In the genomic region with DNA sequence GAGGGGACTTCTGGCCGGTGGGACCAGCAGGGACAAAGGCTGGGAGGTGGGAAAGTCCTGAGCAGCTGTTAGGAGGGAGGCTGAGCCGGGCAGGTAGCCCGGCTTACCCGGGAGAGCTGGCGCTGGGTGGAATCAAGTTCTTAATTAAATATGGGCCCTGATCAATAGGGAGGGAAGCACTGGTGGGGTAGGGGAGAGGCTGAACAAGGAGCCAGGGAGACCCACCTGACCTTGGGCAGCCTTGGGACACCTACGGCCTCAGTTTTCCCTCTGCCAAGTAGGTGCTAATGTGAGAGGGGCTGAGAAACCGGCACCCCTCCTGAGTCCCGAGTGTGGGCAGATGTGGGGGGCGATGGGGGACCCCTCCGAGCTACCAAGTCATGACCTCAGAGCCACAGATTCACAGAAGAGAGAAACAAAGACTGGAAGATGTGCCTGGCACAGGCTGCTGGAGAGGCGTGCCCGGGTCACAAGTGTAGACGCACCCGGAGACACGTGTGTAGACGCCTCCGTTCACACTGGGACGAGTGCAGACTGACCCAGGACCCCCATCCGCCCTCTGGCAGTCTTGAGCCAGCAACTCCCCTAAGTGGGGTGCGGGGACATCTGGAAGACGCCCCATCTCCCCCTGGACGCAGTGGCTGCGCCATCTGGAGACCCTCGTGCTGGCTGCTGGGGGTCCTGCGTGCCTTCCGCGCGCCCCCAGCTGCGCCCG, we compare ENCODE assay signal across 23 cellular contexts. TPM values are rescaled to one million over a fixed set of nuclear protein-coding genes. Genes with fewer than 3 reads are reported as not detected.
DNase-seq lines count a peak whose midpoint lies in the region; ATAC-seq, FAIRE-seq and TF ChIP-seq lines count a peak whose summit lies in the region.
"Had no signal": no experiment of that assay in that cellular context is flagged by ENCODE, and none has a peak within 500 bp of the region (broad histone marks: within the 10 kb centered on the region; RNA-seq: fewer than 3 reads in every experiment).

No MANE protein-coding gene starts in this region.

- H3K27ac Mint-ChIP-seq in GM23338 = no peak overlapping the region
- H3K27ac Mint-ChIP-seq in memory B cell = peak overlapping the region; percentile 46
- H3K27ac Mint-ChIP-seq: CD14-positive monocyte; CD8-positive, alpha-beta T cell had no signal

- POLR2A ChIA-PET in K562 (lab: Yijun Ruan, JAX) = interaction anchor here (0.6 to 0.7 kb wide), 2 partner anchors 86 to 88 kb away, joined by 3 read pairs; no protein-coding TSS in a partner anchor

- ATAC-seq in GM23338 (no peak; the same call in 2 of the 3 replicates), K562 (no peak), memory B cell (ENCODE audit: low read depth) (no peak), HG02852 (IDR thresholded peaks at IDR 0.05; ENCODE audit: unreplicated experiment) (no peak), HG03460 (IDR thresholded peaks at IDR 0.05; ENCODE audit: unreplicated experiment) (no peak)
- ATAC-seq in activated T-cell treated with anti-CD3 and anti-CD28 coated beads, Interleukin-2, amount 50 U/mL, for 4 hours = no peak
- ATAC-seq: A549; CD8-positive, alpha-beta T cell; HCT116 had no signal

- TF ChIP-seq EP300 in K562 (IDR thresholded peaks at IDR 0.05; ENCODE audit: low read length) = no peak

- H3K9ac ChIP-seq in K562 (ENCODE audit: insufficient read depth in 1 of 2, low read depth in 2 of 2, low read length in 2 of 2) = no peak overlapping the region; a peak in 1 of 4 replicates

- TF ChIP-seq CTCF in GM13977 (IDR thresholded peaks at IDR 0.05; ENCODE audit: extremely low read depth, insufficient read depth, missing control alignments) = no peak
- no peak for TF ChIP-seq CTCF in GM23338 (conservative IDR thresholded peaks at IDR 0.05; ENCODE audit: low read depth in 2 of 2)
- no peak for TF ChIP-seq CTCF in K562 (IDR thresholded peaks at IDR 0.05 in 2 of 3, conservative IDR thresholded peaks at IDR 0.05 in 1 of 3; ENCODE audit: insufficient read depth in 2 of 3, low read depth in 1 of 3, low read length in 3 of 3)

- H3K4me2 ChIP-seq in GM23338 = peak overlapping the region; percentile 26; the same call in 1 of the 2 replicates
- H3K4me2 ChIP-seq in K562 (ENCODE audit: insufficient read depth, low read length) = no peak overlapping the region
- H3K4me2 ChIP-seq: A549 had no signal

- no peaks in the 10 kb centered on the region for H3K36me3 Mint-ChIP-seq in GM23338 (ENCODE audit: low read depth)
- peaks cover 2% of the 10 kb centered on the region for H3K36me3 Mint-ChIP-seq in memory B cell
- H3K36me3 Mint-ChIP-seq in activated T-cell treated with anti-CD3 and anti-CD28 coated beads, Interleukin-2, amount 50 U/mL, for 4 hours (ENCODE audit: insufficient read depth) = no peaks in the 10 kb centered on the region
- H3K36me3 Mint-ChIP-seq: CD8-positive, alpha-beta T cell had no signal

- H3K9me3 Mint-ChIP-seq in GM23338 (peaks cover 12% of the 10 kb centered on the region; the same call in 1 of the 3 replicates), memory B cell (no peaks in the 10 kb centered on the region)
- no peaks in the 10 kb centered on the region for H3K9me3 Mint-ChIP-seq in activated T-cell treated with anti-CD3 and anti-CD28 coated beads, Interleukin-2, amount 50 U/mL, for 4 hours
- H3K9me3 Mint-ChIP-seq: CD8-positive, alpha-beta T cell had no signal

- H3K4me3 Mint-ChIP-seq in GM23338 (no peak overlapping the region; the same call in 2 of the 3 replicates), memory B cell (no peak overlapping the region)
- H3K4me3 Mint-ChIP-seq in activated T-cell treated with anti-CD3 and anti-CD28 coated beads, Interleukin-2, amount 50 U/mL, for 4 hours = no peak overlapping the region
- H3K4me3 Mint-ChIP-seq: CD8-positive, alpha-beta T cell had no signal

- H3K9me1 ChIP-seq in K562 (ENCODE audit: control insufficient read depth, insufficient read depth, low read length) = no peaks in the 10 kb centered on the region

- H4K20me1 ChIP-seq in GM23338 (replicated peaks; ENCODE audit: insufficient read depth) (peaks cover 19% of the 10 kb centered on the region), K562 (replicated peaks; ENCODE audit: control insufficient read depth, insufficient read depth, low read length) (no peaks in the 10 kb centered on the region; the same call in 1 of the 2 replicates)

- no TSS peak for BruUV-seq in K562 (replicated peaks; lab: Mats Ljungman, UMichigan)

- H2AFZ ChIP-seq in GM23338 = no peak overlapping the region
- no peak overlapping the region for H2AFZ ChIP-seq in K562 (ENCODE audit: low read depth, low read length)

- TF ChIP-seq POLR2A in K562 (conservative IDR thresholded peaks at IDR 0.05) = no peak

- H3K79me2 ChIP-seq in GM23338 (replicated peaks; ENCODE audit: insufficient read depth) (no peaks in the 10 kb centered on the region), K562 (ENCODE audit: control insufficient read depth, insufficient read depth, low read length) (no peaks in the 10 kb centered on the region)

- H3K36me3 ChIP-seq in GM23338 (ENCODE audit: insufficient read depth) (no peaks in the 10 kb centered on the region), K562 (ENCODE audit: control insufficient read depth, insufficient read depth, low read length) (no peaks in the 10 kb centered on the region)
- H3K36me3 ChIP-seq: BE2C had no signal

- no peaks in the 10 kb centered on the region for H3K9me2 ChIP-seq in GM23338 (ENCODE audit: insufficient read depth)

- no peak for TF ChIP-seq RAD21 in K562 (CRISPR knock-in tag; conservative IDR thresholded peaks at IDR 0.05 in 1 of 2, IDR thresholded peaks at IDR 0.05 in 1 of 2)

- H3F3A ChIP-seq in GM23338 (replicated peaks; ENCODE audit: low read depth) = 0 out of 2 replicates have a peak, but pooled peaks cover 10% of the 10 kb centered on the region

- H3K27ac ChIP-seq in GM23338 (ENCODE audit: low read depth) (no peak overlapping the region), K562 (ENCODE audit: extremely low read depth, low read depth, low read length) (no peak overlapping the region)
- H3K27ac ChIP-seq: A549 had no signal

- no peaks in the 10 kb centered on the region for H3K9me3 ChIP-seq in K562 (replicated peaks; ENCODE audit: control insufficient read depth, insufficient read depth, low read depth, low read length)
- H3K9me3 ChIP-seq: A549, BE2C had no signal

- H3K4me1 ChIP-seq in GM23338 (ENCODE audit: insufficient read depth) = peaks cover 11% of the 10 kb centered on the region; the same call in 1 of the 2 replicates
- peaks cover 3 to 61% of the 10 kb centered on the region in 2 experiments; a peak in 3 of 5 replicates for H3K4me1 ChIP-seq in K562 (replicated peaks in 1 of 2; ENCODE audit: control insufficient read depth in 2 of 2, insufficient read depth in 2 of 2, low read length in 2 of 2)
- H3K4me1 ChIP-seq: BE2C had no signal

- no peak for FAIRE-seq in K562 (lab: Jason Lieb, UNC)
- FAIRE-seq: A549, D721Med, G401.6, GM12891 had no signal

- in situ Hi-C loops in GM13977 (cut with MboI; ENCODE audit: low pct_unique_long_range_greater_than_20kb, low sequenced_read_pairs, unreplicated experiment) = no loop called here
- in situ Hi-C loops in K562 (cut with MboI) = loop anchor here (10.0 kb wide), 1 partner anchor 217 kb away; no protein-coding TSS in a partner anchor

- CTCF ChIA-PET in K562 (lab: Yijun Ruan, JAX; ENCODE audit: low intra/inter-chr PET ratio) = no interaction called here

- intact Hi-C loops in K562 (cut with micrococcal nuclease) = loop anchor here (10.0 kb wide), 1 partner anchor 217 kb away; no protein-coding TSS in a partner anchor

- DNase-seq in GM13977 (ENCODE audit: low spot score) = peak; percentile 39
- no peak for DNase-seq in GM23338 (ENCODE audit: low spot score)
- no peak for DNase-seq in K562 (ENCODE audit: extremely low read depth in 1 of 4, low spot score in 3 of 4)
- DNase-seq in memory B cell (ENCODE audit: low spot score in 2 of 2) = no peak
- no peak for DNase-seq in activated T-cell treated with anti-CD3 and anti-CD28 coated beads, Interleukin-2, amount 50 U/mL, for 4 hours
- no peak for DNase-seq in C1 segment of cervical spinal cord (lab: John Stamatoyannopoulos, UW)
- DNase-seq: BE2C; CD8-positive, alpha-beta T cell; COR-L47; DMS153; DMS79 treated with DMSO at 0.1 percent for 48 hours; EL had no signal

- H3K4me1 Mint-ChIP-seq in GM23338 = peaks cover 16% of the 10 kb centered on the region
- peaks cover 6% of the 10 kb centered on the region for H3K4me1 Mint-ChIP-seq in memory B cell
- H3K4me1 Mint-ChIP-seq in activated T-cell treated with anti-CD3 and anti-CD28 coated beads, Interleukin-2, amount 50 U/mL, for 4 hours (ENCODE audit: low read depth) = peaks cover 4% of the 10 kb centered on the region

- H3K27me3 Mint-ChIP-seq in GM23338 (ENCODE audit: insufficient read depth, low read depth, poor library complexity) (peaks cover 100% of the 10 kb centered on the region), memory B cell (peaks cover 36% of the 10 kb centered on the region)
- H3K27me3 Mint-ChIP-seq in activated T-cell treated with anti-CD3 and anti-CD28 coated beads, Interleukin-2, amount 50 U/mL, for 4 hours (ENCODE audit: low read depth) = peaks cover 80% of the 10 kb centered on the region

- WGBS in K562 (ENCODE audit: insufficient coverage, low coverage, missing lambda C conversion rate) = 2% methylated on average over 26 of the region's 30 CpGs

- H3K4me3 ChIP-seq in GM23338 (0 out of 2 replicates have a peak overlapping the region, but pooled peaks have one; percentile 7), K562 (no peak overlapping the region)
- H3K4me3 ChIP-seq: A549 had no signal

- H3K27me3 ChIP-seq in GM23338 (ENCODE audit: insufficient read depth) (peaks cover 100% of the 10 kb centered on the region), K562 (ENCODE audit: control insufficient read depth in 2 of 2, insufficient read depth in 2 of 2, low read length in 2 of 2) (peaks cover 22 to 54% of the 10 kb centered on the region in 2 experiments; a peak in 4 of 5 replicates)

RNA-seq across cellular contexts. Expression of gene ONECUT3, which starts 8.4 kb away (rescaled TPM):
- total RNA-seq in GM23338 (2014; rRNA removed; shearing (Covaris generic)) = not detected in 2 replicates
- polyA plus RNA-seq in GM23338 (2016; fragmentation: Nextera tagmentation; extraction: Ambion mirVana) = not detected in 2 replicates
- total RNA-seq in K562 (2011; cell fraction: chromatin; rRNA removed; ENCODE audit: low replicate concordance) = 0.12 TPM in 1 of 2 replicates, not detected in the other
- not detected in 2 replicates for total RNA-seq in K562 (2011; cell fraction: nucleolus; rRNA removed)
- 0.08 TPM in 1 of 2 replicates, not detected in the other for total RNA-seq in K562 (2011; cell fraction: nucleoplasm; rRNA removed)
- not detected in 2 replicates for total RNA-seq in K562 (2014; rRNA removed)
- not detected in 2 replicates for total RNA-seq in K562 (2014; rRNA removed; fragmentation: Illumina TruSeq; extraction: Trizol)
- total RNA-seq in K562 (2015; rRNA removed; fragmentation: Illumina TruSeq; extraction: Trizol) = not detected in 2 replicates
- total RNA-seq in K562 (2021) = not detected in 2 replicates
- 0.01 TPM in 1 of 2 replicates, not detected in the other for polyA plus RNA-seq in K562 (2011; rRNA removed)
- polyA plus RNA-seq in K562 (2011; cell fraction: cytosol; rRNA removed) = 0.01 and 0.04 TPM in 2 replicates
- polyA plus RNA-seq in K562 (2011; cell fraction: nucleus; rRNA removed) = 0.06 and 0.14 TPM in 2 replicates
- polyA plus RNA-seq in K562 (2012) = 0.01 and 0.07 TPM in 2 replicates
- not detected in 2 replicates for polyA plus RNA-seq in K562 (2014; fragmentation: Illumina TruSeq; extraction: Trizol)
- not detected for polyA plus RNA-seq in K562 (2014; fragmentation: Nextera tagmentation; extraction: Ambion mirVana)
- not detected in 2 replicates for polyA plus RNA-seq in K562 (2014; rRNA removed)
- 0.03 TPM in 1 of 2 replicates, not detected in the other for polyA minus RNA-seq in K562 (2011; rRNA and poly(A)+ RNA removed)
- not detected in 2 replicates for polyA minus RNA-seq in K562 (2011; cell fraction: cytosol; rRNA and poly(A)+ RNA removed)
- polyA minus RNA-seq in K562 (2011; cell fraction: nucleus; rRNA and poly(A)+ RNA removed) = not detected in 2 replicates
- not detected for total RNA-seq in activated T-cell treated with anti-CD3 and anti-CD28 coated beads, Interleukin-2, amount 50 U/mL, for 4 hours
- total RNA-seq: CD8-positive, alpha-beta T cell; H4; HT1080 had no signal
- polyA plus RNA-seq: AG04450, CD14-positive monocyte had no signal

RNA-seq across cellular contexts. Expression of gene ATP8B3, which starts 50.4 kb away (rescaled TPM):
- 2.8 and 6.0 TPM in 2 replicates for total RNA-seq in GM23338 (2014; rRNA removed; shearing (Covaris generic))
- polyA plus RNA-seq in GM23338 (2016; fragmentation: Nextera tagmentation; extraction: Ambion mirVana) (1.7 and 2.1 TPM in 2 replicates), K562 (2011; rRNA removed) (8.3 and 13.2 TPM in 2 replicates), K562 (2014; fragmentation: Illumina TruSeq; extraction: Trizol) (6.0 and 6.4 TPM in 2 replicates), K562 (2014; fragmentation: Nextera tagmentation; extraction: Ambion mirVana) (1 to 10 TPM; 1.2 to 2.2 TPM), K562 (2014; rRNA removed) (10.1 and 11.9 TPM in 2 replicates)
- 40.7 and 89.4 TPM in 2 replicates for total RNA-seq in K562 (2011; cell fraction: chromatin; rRNA removed; ENCODE audit: low replicate concordance)
- total RNA-seq in K562 (2011; cell fraction: nucleolus; rRNA removed) = 37.1 and 44.7 TPM in 2 replicates
- total RNA-seq in K562 (2011; cell fraction: nucleoplasm; rRNA removed) = 35.0 and 38.7 TPM in 2 replicates
- total RNA-seq in K562 (2014; rRNA removed) (3.2 and 5.0 TPM in 2 replicates), K562 (2014; rRNA removed; fragmentation: Illumina TruSeq; extraction: Trizol) (3.2 and 3.6 TPM in 2 replicates), K562 (2015; rRNA removed; fragmentation: Illumina TruSeq; extraction: Trizol) (3.8 and 4.3 TPM in 2 replicates), K562 (2021) (12.3 and 13.2 TPM in 2 replicates)
- 12.0 and 13.1 TPM in 2 replicates for polyA plus RNA-seq in K562 (2011; cell fraction: cytosol; rRNA removed)
- 36.1 and 44.4 TPM in 2 replicates for polyA plus RNA-seq in K562 (2011; cell fraction: nucleus; rRNA removed)
- 5.6 and 7.6 TPM in 2 replicates for polyA plus RNA-seq in K562 (2012)
- polyA minus RNA-seq in K562 (2011; rRNA and poly(A)+ RNA removed) = 9.7 and 10.4 TPM in 2 replicates
- 7.3 and 10.2 TPM in 2 replicates for polyA minus RNA-seq in K562 (2011; cell fraction: cytosol; rRNA and poly(A)+ RNA removed)
- polyA minus RNA-seq in K562 (2011; cell fraction: nucleus; rRNA and poly(A)+ RNA removed) = 5.4 and 7.0 TPM in 2 replicates
- under 1 TPM; 0.37 to 0.66 (median 0.43) TPM for total RNA-seq in activated T-cell treated with anti-CD3 and anti-CD28 coated beads, Interleukin-2, amount 50 U/mL, for 4 hours
